9 cellular contexts compared by ENCODE assay signal in genomic region chr11:78351193-78351592, GRCh38.
DNase-seq lines count a peak whose midpoint lies in the region; ATAC-seq, FAIRE-seq and TF ChIP-seq lines count a peak whose summit lies in the region.
"Had no signal": no experiment of that assay in that cellular context is flagged by ENCODE, and none has a peak within 500 bp of the region (broad histone marks: within the 10 kb centered on the region; RNA-seq: fewer than 3 reads in every experiment).

No MANE protein-coding gene starts in this region.

- H3K9me3 ChIP-seq in astrocyte (ENCODE audit: insufficient read depth, low read depth, low read length) (no peaks in the 10 kb centered on the region), muscle layer of duodenum (ENCODE audit: control insufficient read depth in 1 of 2, low read length in 2 of 2) (no peaks in the 10 kb centered on the region), uterus (no peaks in the 10 kb centered on the region)

- H3K27ac ChIP-seq in astrocyte (ENCODE audit: low read depth, low read length): no peak overlapping the region
- H3K27ac ChIP-seq in muscle layer of duodenum (ENCODE audit: low read length): peak overlapping the region; percentile 75
- peak overlapping the region; percentile 53 to 80 for H3K27ac ChIP-seq in uterus

- H3K4me2 ChIP-seq in astrocyte (ENCODE audit: low read length): peak overlapping the region; percentile 69

- no peak for TF ChIP-seq CTCF in astrocyte (IDR thresholded peaks at IDR 0.05; ENCODE audit: insufficient read depth, low read depth, low read length)
- no peak for TF ChIP-seq CTCF in uterus (IDR thresholded peaks at IDR 0.05)
- no peak for TF ChIP-seq CTCF in activated CD8-positive, alpha-beta T cell treated with anti-CD3 and anti-CD28 coated beads for 36 hours (IDR thresholded peaks at IDR 0.05)

- H3K27ac Mint-ChIP-seq in astrocyte (ENCODE audit: unreplicated experiment): no peak overlapping the region
- H3K27ac Mint-ChIP-seq in activated CD8-positive, alpha-beta T cell treated with anti-CD3 and anti-CD28 coated beads for 36 hours: no peak overlapping the region

- DNase-seq in Right ventricle myocardium superior (no peak), left ventricle myocardium superior (no peak), astrocyte (ENCODE audit: low read depth) (no peak), uterus (no peak), GM12892 (ENCODE audit: insufficient read length) (no peak)
- DNase-seq in activated CD8-positive, alpha-beta T cell treated with anti-CD3 and anti-CD28 coated beads for 36 hours: no peak
- DNase-seq: activated CD4-positive, alpha-beta T cell treated with anti-CD3 and anti-CD28 coated beads, Interleukin-2, amount 10 ng/mL, durations not matched to agents 24 days and 14 days had no signal

- H3K36me3 Mint-ChIP-seq in astrocyte (ENCODE audit: low read depth, unreplicated experiment): no peaks in the 10 kb centered on the region
- H3K36me3 Mint-ChIP-seq in activated CD8-positive, alpha-beta T cell treated with anti-CD3 and anti-CD28 coated beads for 36 hours (ENCODE audit: low read depth): no peaks in the 10 kb centered on the region

- H3K4me3 ChIP-seq in astrocyte (ENCODE audit: insufficient read depth, low read depth, low read length): no peak overlapping the region
- H3K4me3 ChIP-seq in muscle layer of duodenum (ENCODE audit: low read depth in 1 of 2, low read length in 2 of 2): peak overlapping the region; percentile 31 to 41
- peak overlapping the region in 1 of 2 donors; percentile 25 for H3K4me3 ChIP-seq in uterus

- H3K9ac ChIP-seq in astrocyte (ENCODE audit: low read length): no peak overlapping the region

- CTCF ChIA-PET in activated CD8-positive, alpha-beta T cell treated with anti-CD3 and anti-CD28 coated beads for 36 hours (lab: Charles Lee): interaction anchor here (0.8 to 1.2 kb wide), 2 partner anchors 11 to 16 kb away, joined by 3 read pairs; no protein-coding TSS in a partner anchor

- H3K9me3 Mint-ChIP-seq in astrocyte (ENCODE audit: unreplicated experiment): no peaks in the 10 kb centered on the region
- no peaks in the 10 kb centered on the region for H3K9me3 Mint-ChIP-seq in activated CD8-positive, alpha-beta T cell treated with anti-CD3 and anti-CD28 coated beads for 36 hours

- no peaks in the 10 kb centered on the region for H3K79me2 ChIP-seq in astrocyte (ENCODE audit: insufficient read depth, low read length)

- no peak overlapping the region for H3K4me3 Mint-ChIP-seq in astrocyte (ENCODE audit: unreplicated experiment)
- H3K4me3 Mint-ChIP-seq in activated CD8-positive, alpha-beta T cell treated with anti-CD3 and anti-CD28 coated beads for 36 hours: no peak overlapping the region

- no peaks in the 10 kb centered on the region for H3K27me3 ChIP-seq in astrocyte (ENCODE audit: insufficient read depth, low read length)
- H3K27me3 ChIP-seq in muscle layer of duodenum (ENCODE audit: low read depth, low read length): no peaks in the 10 kb centered on the region
- H3K27me3 ChIP-seq in uterus: no peaks in the 10 kb centered on the region

- TF ChIP-seq POLR2A in uterus (IDR thresholded peaks at IDR 0.05) (no peak), GM12892 (IDR thresholded peaks at IDR 0.05; ENCODE audit: low read depth, low read length) (no peak)

- FAIRE-seq in astrocyte (lab: Jason Lieb, UNC): no peak
- FAIRE-seq in GM12892 (lab: Jason Lieb, UNC): no peak

- H3K36me3 ChIP-seq in astrocyte (ENCODE audit: insufficient read depth, low read length) (no peaks in the 10 kb centered on the region), muscle layer of duodenum (ENCODE audit: control insufficient read depth in 1 of 2, insufficient read depth in 2 of 2, low read length in 2 of 2) (no peaks in the 10 kb centered on the region), uterus (no peaks in the 10 kb centered on the region)

- H4K20me1 ChIP-seq in astrocyte (ENCODE audit: insufficient read depth, low read length): no peaks in the 10 kb centered on the region

- POLR2A ChIA-PET in activated CD8-positive, alpha-beta T cell treated with anti-CD3 and anti-CD28 coated beads for 36 hours (lab: Charles Lee): interaction anchor here (0.6 kb wide), 1 partner anchor 7 kb away, joined by 3 read pairs; no protein-coding TSS in a partner anchor

- H2AFZ ChIP-seq in astrocyte (ENCODE audit: low read depth, low read length): peak overlapping the region; percentile 58

- ATAC-seq in Right ventricle myocardium superior (ENCODE audit: poor library complexity): peak; percentile 13
- ATAC-seq in left ventricle myocardium superior: no peak
- ATAC-seq in esophagus mucosa: no peak
- ATAC-seq in activated CD8-positive, alpha-beta T cell treated with anti-CD3 and anti-CD28 coated beads for 36 hours: no peak

- intact Hi-C loops in Right ventricle myocardium superior (cut with DNase I) (no loop called here), left ventricle myocardium superior (cut with micrococcal nuclease) (no loop called here), uterus (cut with DNase I; ENCODE audit: low total_unique reads) (no loop called here)
- intact Hi-C loops in activated CD8-positive, alpha-beta T cell treated with anti-CD3 and anti-CD28 coated beads for 36 hours (cut with micrococcal nuclease): no loop called here

- peaks cover 10% of the 10 kb centered on the region for H3K4me1 ChIP-seq in astrocyte (ENCODE audit: insufficient read depth, low read length)
- peaks cover 20 to 44% of the 10 kb centered on the region in 2 donors for H3K4me1 ChIP-seq in muscle layer of duodenum (ENCODE audit: control insufficient read depth in 1 of 2, insufficient read depth in 2 of 2, low read length in 2 of 2)
- H3K4me1 ChIP-seq in uterus: peaks cover 0 to 9% of the 10 kb centered on the region in 2 donors

- no peaks in the 10 kb centered on the region for H3K27me3 Mint-ChIP-seq in astrocyte (ENCODE audit: low read depth, unreplicated experiment)
- peaks cover 7% of the 10 kb centered on the region for H3K27me3 Mint-ChIP-seq in activated CD8-positive, alpha-beta T cell treated with anti-CD3 and anti-CD28 coated beads for 36 hours
- H3K27me3 Mint-ChIP-seq: activated CD4-positive, alpha-beta T cell treated with anti-CD3 and anti-CD28 coated beads, Interleukin-2, amount 10 ng/mL, durations not matched to agents 24 days and 14 days had no signal

- H3K4me1 Mint-ChIP-seq in astrocyte (ENCODE audit: low read depth, unreplicated experiment): peaks cover 16% of the 10 kb centered on the region
- H3K4me1 Mint-ChIP-seq in activated CD8-positive, alpha-beta T cell treated with anti-CD3 and anti-CD28 coated beads for 36 hours (ENCODE audit: low read depth): peaks cover 11% of the 10 kb centered on the region
